Comparison of ENCODE assay signal across 24 cellular contexts in the genomic region with DNA sequence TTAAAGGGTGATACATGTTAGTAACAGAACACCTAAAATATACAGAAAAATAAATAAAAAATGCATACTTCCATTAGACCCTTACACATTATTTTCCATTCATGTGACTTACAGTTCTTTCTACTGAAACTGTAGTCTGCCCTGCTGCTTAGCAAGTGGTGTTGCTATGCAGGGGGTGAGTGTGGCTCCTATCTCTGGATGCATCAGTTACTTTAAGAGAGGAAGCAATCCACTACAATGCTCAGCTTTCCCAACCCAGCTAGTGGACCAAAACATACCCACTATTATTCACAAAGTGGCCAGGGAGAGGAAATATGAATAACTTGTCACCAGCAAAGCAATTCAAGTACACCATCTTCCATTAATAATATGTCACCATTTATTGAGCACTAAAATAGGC.
"Had no signal": no experiment of that assay in that cellular context is flagged by ENCODE, and none has a peak within 500 bp of the region (broad histone marks: within the 10 kb centered on the region; RNA-seq: fewer than 3 reads in every experiment).

No MANE protein-coding gene starts in this region.

- H3K9me3 Mint-ChIP-seq: activated B cell treated with CpG ODN at 0.5 μM for 24 hours; activated CD4-positive, alpha-beta memory T cell treated with anti-CD3 and anti-CD28 coated beads for 36 hours; activated CD4-positive, alpha-beta T cell treated with anti-CD3 and anti-CD28 coated beads, Interleukin-2, amount 10 ng/mL, durations not matched to agents 7 days and 5 days; activated naive CD4-positive, alpha-beta T cell treated with anti-CD3 and anti-CD28 coated beads for 36 hours; activated naive CD8-positive, alpha-beta T cell treated with anti-CD3 and anti-CD28 coated beads, Interleukin-2, amount 10 ng/mL, durations not matched to agents 7 days and 5 days; activated T-cell treated with anti-CD3 and anti-CD28 coated beads, Interleukin-2, amount 50 U/mL, for 4 hours had no signal

- ATAC-seq: activated T-cell treated with anti-CD3 and anti-CD28 coated beads, Interleukin-2, amount 50 U/mL, for 4 hours; body of pancreas; T-helper 17 cell had no signal

- H3K4me3 Mint-ChIP-seq: activated B cell treated with CpG ODN at 0.5 μM for 24 hours; activated CD4-positive, alpha-beta memory T cell treated with anti-CD3 and anti-CD28 coated beads for 36 hours; activated CD4-positive, alpha-beta T cell treated with anti-CD3 and anti-CD28 coated beads, Interleukin-2, amount 10 ng/mL, durations not matched to agents 7 days and 5 days; activated naive CD4-positive, alpha-beta T cell treated with anti-CD3 and anti-CD28 coated beads for 36 hours; activated naive CD8-positive, alpha-beta T cell treated with anti-CD3 and anti-CD28 coated beads, Interleukin-2, amount 10 ng/mL, durations not matched to agents 7 days and 5 days; activated T-cell treated with anti-CD3 and anti-CD28 coated beads, Interleukin-2, amount 50 U/mL, for 4 hours; T-helper 17 cell had no signal

- DNase-seq: activated B cell treated with CpG ODN at 0.5 μM for 24 hours; activated CD4-positive, alpha-beta memory T cell treated with anti-CD3 and anti-CD28 coated beads for 36 hours; activated CD4-positive, alpha-beta T cell treated with anti-CD3 and anti-CD28 coated beads, Interleukin-2, amount 10 ng/mL, durations not matched to agents 7 days and 5 days; activated CD8-positive, alpha-beta memory T cell treated with anti-CD3 and anti-CD28 coated beads for 24 hours; activated gamma-delta T cell; activated naive CD4-positive, alpha-beta T cell treated with anti-CD3 and anti-CD28 coated beads for 36 hours; activated naive CD8-positive, alpha-beta T cell treated with anti-CD3 and anti-CD28 coated beads, Interleukin-2, amount 10 ng/mL, durations not matched to agents 7 days and 5 days; activated T-cell treated with anti-CD3 and anti-CD28 coated beads, Interleukin-2, amount 50 U/mL, for 4 hours; adrenal gland; aorta; body of pancreas; central memory CD4-positive, alpha-beta T cell; NCI-H1048; NCI-H1930; NCI-H2171; NCI-H2227 treated with DMSO at 0.1 percent for 48 hours; NCI-H526 treated with DMSO at 0.1 percent for 48 hours; NCI-H82; NK-92 treated with Interleukin-12 subunit alpha and Interleukin-12 subunit beta, amount 100 ng/mL, for 24 hours; Peyer's patch; Right ventricle myocardium superior; SJCRH30; T-helper 17 cell; T-helper 9 cell had no signal

- H3K27ac Mint-ChIP-seq: activated B cell treated with CpG ODN at 0.5 μM for 24 hours; activated CD4-positive, alpha-beta memory T cell treated with anti-CD3 and anti-CD28 coated beads for 36 hours; activated CD4-positive, alpha-beta T cell treated with anti-CD3 and anti-CD28 coated beads, Interleukin-2, amount 10 ng/mL, durations not matched to agents 7 days and 5 days; activated naive CD4-positive, alpha-beta T cell treated with anti-CD3 and anti-CD28 coated beads for 36 hours; activated naive CD8-positive, alpha-beta T cell treated with anti-CD3 and anti-CD28 coated beads, Interleukin-2, amount 10 ng/mL, durations not matched to agents 7 days and 5 days had no signal

- H3K27me3 Mint-ChIP-seq: activated B cell treated with CpG ODN at 0.5 μM for 24 hours; activated CD4-positive, alpha-beta memory T cell treated with anti-CD3 and anti-CD28 coated beads for 36 hours; activated CD4-positive, alpha-beta T cell treated with anti-CD3 and anti-CD28 coated beads, Interleukin-2, amount 10 ng/mL, durations not matched to agents 7 days and 5 days; activated naive CD8-positive, alpha-beta T cell treated with anti-CD3 and anti-CD28 coated beads, Interleukin-2, amount 10 ng/mL, durations not matched to agents 7 days and 5 days; T-helper 17 cell had no signal

- H3K4me1 Mint-ChIP-seq: activated B cell treated with CpG ODN at 0.5 μM for 24 hours; activated CD4-positive, alpha-beta T cell treated with anti-CD3 and anti-CD28 coated beads, Interleukin-2, amount 10 ng/mL, durations not matched to agents 7 days and 5 days had no signal
